Comparison of ENCODE assay signal across 30 cellular contexts in genomic region chr14:51523243-51523642, GRCh38.
"Had no signal": no experiment of that assay in that cellular context is flagged by ENCODE, and none has a peak within 500 bp of the region (broad histone marks: within the 10 kb centered on the region; RNA-seq: fewer than 3 reads in every experiment).

No MANE protein-coding gene starts in this region.

- ATAC-seq: activated naive CD8-positive, alpha-beta T cell treated with anti-CD3 and anti-CD28 coated beads, Interleukin-2, amount 50 U/mL, for 24 hours; activated T-cell treated with anti-CD3 and anti-CD28 coated beads, Interleukin-2, amount 50 U/mL, for 4 hours; Panc1 had no signal

- H3K27ac Mint-ChIP-seq: activated B cell treated with CpG ODN at 0.5 μM for 24 hours; activated CD4-positive, alpha-beta memory T cell treated with anti-CD3 and anti-CD28 coated beads for 36 hours; activated naive CD4-positive, alpha-beta T cell treated with anti-CD3 and anti-CD28 coated beads, Interleukin-2, amount 10 ng/mL, durations not matched to agents 7 days and 5 days; activated naive CD8-positive, alpha-beta T cell; activated naive CD8-positive, alpha-beta T cell treated with anti-CD3 and anti-CD28 coated beads, Interleukin-2, amount 50 U/mL, for 24 hours; activated T-helper 1 cell treated with anti-CD3 and anti-CD28 coated beads, Interleukin-12 subunit alpha, Interleukin-12 subunit beta, Interleukin-2, Interleukin-4 antibody, amounts not matched to agents 30 ng/mL and 10 ng/mL and 1 ng/mL, durations not matched to agents 14 hours and 24 hours and 36 hours; brain had no signal

- H3K9me3 Mint-ChIP-seq: activated B cell treated with CpG ODN at 0.5 μM for 24 hours; activated CD4-positive, alpha-beta memory T cell treated with anti-CD3 and anti-CD28 coated beads for 36 hours; activated naive CD4-positive, alpha-beta T cell treated with anti-CD3 and anti-CD28 coated beads, Interleukin-2, amount 10 ng/mL, durations not matched to agents 7 days and 5 days; activated naive CD8-positive, alpha-beta T cell treated with anti-CD3 and anti-CD28 coated beads, Interleukin-2, amount 50 U/mL, for 24 hours; activated T-cell treated with anti-CD3 and anti-CD28 coated beads, Interleukin-2, amount 50 U/mL, for 4 hours; activated T-helper 1 cell treated with anti-CD3 and anti-CD28 coated beads, Interleukin-12 subunit alpha, Interleukin-12 subunit beta, Interleukin-2, Interleukin-4 antibody, amounts not matched to agents 30 ng/mL and 10 ng/mL and 1 ng/mL, durations not matched to agents 14 hours and 24 hours and 36 hours had no signal

- H3K4me3 Mint-ChIP-seq: activated B cell treated with CpG ODN at 0.5 μM for 24 hours; activated CD4-positive, alpha-beta memory T cell treated with anti-CD3 and anti-CD28 coated beads for 36 hours; activated naive CD4-positive, alpha-beta T cell treated with anti-CD3 and anti-CD28 coated beads, Interleukin-2, amount 10 ng/mL, durations not matched to agents 7 days and 5 days; activated naive CD8-positive, alpha-beta T cell; activated naive CD8-positive, alpha-beta T cell treated with anti-CD3 and anti-CD28 coated beads, Interleukin-2, amount 50 U/mL, for 24 hours; activated T-cell treated with anti-CD3 and anti-CD28 coated beads, Interleukin-2, amount 50 U/mL, for 4 hours; activated T-helper 1 cell treated with anti-CD3 and anti-CD28 coated beads, Interleukin-12 subunit alpha, Interleukin-12 subunit beta, Interleukin-2, Interleukin-4 antibody, amounts not matched to agents 30 ng/mL and 10 ng/mL and 1 ng/mL, durations not matched to agents 14 hours and 24 hours and 36 hours; brain had no signal

- H3K36me3 Mint-ChIP-seq: activated CD4-positive, alpha-beta memory T cell treated with anti-CD3 and anti-CD28 coated beads for 36 hours; activated naive CD4-positive, alpha-beta T cell treated with anti-CD3 and anti-CD28 coated beads, Interleukin-2, amount 10 ng/mL, durations not matched to agents 7 days and 5 days; activated naive CD8-positive, alpha-beta T cell; brain had no signal

- H3K27me3 ChIP-seq: SJSA1 had no signal

- H3K4me1 Mint-ChIP-seq: activated B cell treated with CpG ODN at 0.5 μM for 24 hours; activated naive CD4-positive, alpha-beta T cell treated with anti-CD3 and anti-CD28 coated beads, Interleukin-2, amount 10 ng/mL, durations not matched to agents 7 days and 5 days had no signal

- H3K4me3 ChIP-seq: SJSA1 had no signal

- DNase-seq: activated B cell treated with CpG ODN at 0.5 μM for 24 hours; activated CD4-positive, alpha-beta memory T cell treated with anti-CD3 and anti-CD28 coated beads for 36 hours; activated CD4-positive, alpha-beta T cell treated with anti-CD3 and anti-CD28 coated beads for 4 hours; activated CD4-positive, alpha-beta T cell treated with anti-CD3 and anti-CD28 coated beads, Interleukin-2, amount 50 U/mL, for 1 hour; activated CD4-positive, CD25-positive, alpha-beta regulatory T cell treated with anti-CD3 and anti-CD28 coated beads, Interleukin-2, amount 50 U/mL, for 72 hours; activated CD8-positive, alpha-beta memory T cell treated with anti-CD3 and anti-CD28 coated beads, Interleukin-2, amount 50 U/mL, for 4 hours; activated naive CD4-positive, alpha-beta T cell treated with anti-CD3 and anti-CD28 coated beads, Interleukin-2, amount 10 ng/mL, durations not matched to agents 7 days and 5 days; activated naive CD8-positive, alpha-beta T cell treated with anti-CD3 and anti-CD28 coated beads, Interleukin-2, amount 50 U/mL, for 24 hours; activated T-cell treated with anti-CD3 and anti-CD28 coated beads for 4 hours; activated T-cell treated with anti-CD3 and anti-CD28 coated beads, Interleukin-2, amount 50 U/mL, for 4 hours; anterior cingulate cortex; central memory CD4-positive, alpha-beta T cell; NCI-H1105; NCI-H1417 treated with DMSO at 0.1 percent for 48 hours; NCI-H187 treated with DMSO at 0.1 percent for 48 hours; NCI-H2171 treated with DMSO at 0.1 percent for 48 hours; NCI-H2227 treated with DMSO at 0.1 percent for 48 hours; NCI-H446; NCI-H510A treated with DMSO at 0.1 percent for 48 hours; SHP77 treated with DMSO at 0.1 percent for 48 hours; SW 1271; T-helper 1 cell; T-helper 2 cell; T-helper 9 cell had no signal

- H3K27ac ChIP-seq: SJSA1, VCaP had no signal

- H3K36me3 ChIP-seq: SJSA1 had no signal

- H3K9me3 ChIP-seq: SJSA1 had no signal
